ENCODE assay signal across 1 cellular context in genomic region chr1:44072204-44072603, GRCh38.
TF ChIP-seq lines count a peak whose summit lies in the region.

No MANE protein-coding gene starts in this region.

TF ChIP-seq in GM12878, 131 proteins besides CTCF, POLR2A, EP300 and RAD21:
- no peak for TF ChIP-seq RCOR1 (conservative IDR thresholded peaks at IDR 0.05; ENCODE audit: low read depth, low read length)
- TF ChIP-seq RUNX3 (IDR thresholded peaks at IDR 0.05; ENCODE audit: low read length), result peak; percentile 49; the same call in 1 of the 2 replicates
- no peak for TF ChIP-seq SREBF2 (IDR thresholded peaks at IDR 0.05; ENCODE audit: low read length)
